25 cellular contexts compared by ENCODE assay signal in genomic region chr10:100837300-100837699, GRCh38.
"Had no signal": no experiment of that assay in that cellular context is flagged by ENCODE, and none has a peak within 500 bp of the region (broad histone marks: within the 10 kb centered on the region; RNA-seq: fewer than 3 reads in every experiment).

No MANE protein-coding gene starts in this region.

- H3K36me3 ChIP-seq: lower lobe of right lung, ovary, right atrium auricular region, right lobe of liver, suprapubic skin, thoracic aorta, tibial artery, upper lobe of right lung had no signal

- H3K4me1 ChIP-seq: lower lobe of right lung, right atrium auricular region, right lobe of liver, suprapubic skin, tibial artery, upper lobe of right lung had no signal

- H3K27me3 ChIP-seq: ovary, right atrium auricular region, right lobe of liver had no signal

- FAIRE-seq: islet of Langerhans, kidney, urothelium cell line had no signal

- H3K27ac ChIP-seq: lower lobe of right lung, ovary, right atrium auricular region, right lobe of liver, suprapubic skin, thoracic aorta, tibial artery, upper lobe of right lung had no signal

- DNase-seq: hypothalamus; immature natural killer cell; kidney; left ventricle myocardium superior; lower lobe of right lung; mammary epithelial cell; mesenchymal stem cell; naive B cell; ovary; right lobe of liver; stimulated activated CD4-positive, alpha-beta T cell treated with anti-CD3 and anti-CD28 coated beads, Interleukin-12 subunit alpha, Interleukin-12 subunit beta, amount 100 ng/mL, for 4 hours; stimulated activated CD4-positive, alpha-beta T cell treated with anti-CD3 and anti-CD28 coated beads, Interleukin-15, amount 100 ng/mL, for 24 hours; stimulated activated CD4-positive, alpha-beta T cell treated with anti-CD3 and anti-CD28 coated beads, Interleukin-2, amount 100 ng/mL, for 24 hours; stimulated activated CD4-positive, alpha-beta T cell treated with anti-CD3 and anti-CD28 coated beads, Interleukin-4, amount 100 ng/mL, for 1 hour; stimulated activated naive CD4-positive, alpha-beta T cell; tibial artery; trophoblast cell; upper lobe of right lung had no signal

- H3K9me3 ChIP-seq: lower lobe of right lung, ovary, right lobe of liver, suprapubic skin, upper lobe of right lung had no signal

- ATAC-seq: left ventricle myocardium superior; lower lobe of right lung; natural killer cell treated with Interleukin-12 subunit alpha and Interleukin-12 subunit beta and Interleukin-15 and Interleukin-18, amount 100 ng/mL, for 72 hours; stimulated activated effector memory CD8-positive, alpha-beta T cell treated with anti-CD3 and anti-CD28 coated beads, Interleukin-12 subunit alpha, Interleukin-12 subunit beta, amount 100 ng/mL, for 72 hours had no signal

- H3K4me3 ChIP-seq: lower lobe of right lung, ovary, right atrium auricular region, right lobe of liver, suprapubic skin, thoracic aorta, tibial artery, upper lobe of right lung had no signal
